ENCODE assay signal across 8 cellular contexts in genomic region chr19:3154957-3155736, GRCh38. TPM values are rescaled to one million over a fixed set of nuclear protein-coding genes. Genes with fewer than 3 reads are reported as not detected.
DNase-seq lines count a peak whose midpoint lies in the region; ATAC-seq lines count a peak whose summit lies in the region.

No MANE protein-coding gene starts in this region.

- intact Hi-C loops in cardiac septum (cut with DNase I): no loop called here

- H3K27ac ChIP-seq in SJCRH30: peak overlapping the region; percentile 71

- peak; percentile 98 for DNase-seq in GM04503 (ENCODE audit: low read depth)
- DNase-seq in SJCRH30: peak; percentile 96
- peak; percentile 66 for DNase-seq in activated gamma-delta T cell treated with Interleukin-2 at 50 U/mL for 16 hours
- peak; percentile 89 for DNase-seq in cardiac septum (ENCODE audit: low spot score)
- peak; percentile 82 to 87 for DNase-seq in stimulated activated CD4-positive, alpha-beta T cell treated with anti-CD3 and anti-CD28 coated beads, Interleukin-15, amount 100 ng/mL, for 48 hours (ENCODE audit: low read depth in 2 of 2)
- DNase-seq in cerebellum (ENCODE audit: low spot score): no peak
- no peak for DNase-seq in Ammon's horn (ENCODE audit: low spot score)

- no peak overlapping the region for H3K4me3 ChIP-seq in SJCRH30

- H3K9me3 ChIP-seq in SJCRH30 (replicated peaks): no peaks in the 10 kb centered on the region

- no peaks in the 10 kb centered on the region for H3K36me3 ChIP-seq in SJCRH30

- no peaks in the 10 kb centered on the region; the same call in 1 of the 2 replicates for H3K27me3 ChIP-seq in SJCRH30

- peaks cover 9% of the 10 kb centered on the region; the same call in 1 of the 2 replicates for H3K4me1 ChIP-seq in SJCRH30

- ATAC-seq in HG02763 (IDR thresholded peaks at IDR 0.05; ENCODE audit: unreplicated experiment): peak; percentile 56

RNA-seq across cellular contexts. Expression of gene GNA15, which starts 19.3 kb away (rescaled TPM):
- 0.13 and 0.59 TPM in 2 replicates for total RNA-seq in SJCRH30 (2014; rRNA removed; shearing (Covaris generic))
- total RNA-seq in cardiac septum: 1.9 TPM
- 0.73 TPM for total RNA-seq in cerebellum

RNA-seq across cellular contexts. Expression of gene S1PR4, which starts 23.4 kb away (rescaled TPM):
- not detected in 2 replicates for total RNA-seq in SJCRH30 (2014; rRNA removed; shearing (Covaris generic))
- total RNA-seq in cardiac septum (1.2 TPM), cerebellum (not detected)

RNA-seq across cellular contexts. Expression of gene NCLN, which starts 30.6 kb away (rescaled TPM):
- total RNA-seq in SJCRH30 (2014; rRNA removed; shearing (Covaris generic)): 39.8 and 41.8 TPM in 2 replicates
- total RNA-seq in cardiac septum: 19.0 TPM
- total RNA-seq in cerebellum: 11.4 TPM

Comparison
In these comparisons a context has a peak if more than half of its experiments do, and no peak if none do; other contexts are left out.
1. DNase-seq: peak in GM04503 (single experiment), SJCRH30 (2 of 2), activated gamma-delta T cell treated with Interleukin-2 at 50 U/mL for 16 hours (single experiment), cardiac septum (single experiment) and stimulated activated CD4-positive, alpha-beta T cell treated with anti-CD3 and anti-CD28 coated beads, Interleukin-15, amount 100 ng/mL, for 48 hours (2 of 2); none in cerebellum (single experiment) and Ammon's horn (single experiment).